Comparison of ENCODE assay signal across 8 cellular contexts in the genomic region with DNA sequence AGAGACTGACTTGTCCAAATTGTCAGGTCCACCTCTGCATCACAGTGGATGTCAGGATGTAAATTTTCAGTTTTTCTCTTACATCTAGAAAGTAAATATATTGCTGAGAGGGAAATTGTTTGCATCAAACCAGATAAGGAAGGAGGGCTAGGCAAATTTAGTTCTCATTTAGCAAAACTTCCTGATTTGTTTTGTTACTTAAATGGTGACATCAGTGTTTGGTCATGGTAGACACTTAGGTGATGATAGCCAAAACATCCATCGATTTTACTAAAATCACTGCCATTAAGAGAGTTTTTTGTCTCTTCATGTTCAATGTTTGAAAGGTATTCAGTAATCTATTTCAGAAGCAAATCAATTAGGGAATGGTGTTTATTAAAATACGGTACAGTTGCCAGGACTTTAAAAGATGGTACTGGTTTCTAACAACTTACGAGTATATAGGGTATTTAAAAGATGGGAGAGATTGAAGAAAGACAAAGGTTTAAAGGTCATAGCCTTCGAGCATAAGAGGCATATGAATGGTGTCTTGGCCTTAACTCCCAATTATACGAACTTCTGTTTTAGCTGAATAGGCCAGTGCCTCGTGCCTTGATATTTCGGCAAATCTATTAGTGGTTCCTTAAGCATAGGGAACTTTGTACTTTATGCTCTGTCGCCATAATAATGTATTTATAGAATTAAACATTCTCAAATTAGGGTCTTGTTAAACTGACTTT. TPM values are rescaled to one million over a fixed set of nuclear protein-coding genes. Genes with fewer than 3 reads are reported as not detected.
DNase-seq lines count a peak whose midpoint lies in the region; TF ChIP-seq lines count a peak whose summit lies in the region.

No MANE protein-coding gene starts in this region.

- H3K4me1 Mint-ChIP-seq in activated naive CD4-positive, alpha-beta T cell treated with anti-CD3 and anti-CD28 coated beads, Interleukin-2, amount 50 U/mL, for 24 hours: peaks cover 45% of the 10 kb centered on the region
- H3K4me1 Mint-ChIP-seq in activated T-helper 2 cell treated with anti-CD3 and anti-CD28 coated beads, Interferon-gamma antibody, Interleukin-2, Interleukin-4, amounts not matched to agents 10 μg/mL and 5 μg/mL and 100 μg/mL, durations not matched to agents 14 hours and 24 hours and 36 hours (ENCODE audit: low read depth): peaks cover 43% of the 10 kb centered on the region
- peaks cover 47% of the 10 kb centered on the region for H3K4me1 Mint-ChIP-seq in type B pancreatic cell (ENCODE audit: unreplicated experiment)

- H3K4me1 ChIP-seq in iPS-20b (ENCODE audit: insufficient read depth, low read length): peaks cover 23% of the 10 kb centered on the region
- peaks cover 18% of the 10 kb centered on the region for H3K4me1 ChIP-seq in BE2C

- H3K27ac Mint-ChIP-seq in activated naive CD4-positive, alpha-beta T cell treated with anti-CD3 and anti-CD28 coated beads, Interleukin-2, amount 50 U/mL, for 24 hours: peak overlapping the region; percentile 99
- no peak overlapping the region for H3K27ac Mint-ChIP-seq in activated T-helper 2 cell treated with anti-CD3 and anti-CD28 coated beads, Interferon-gamma antibody, Interleukin-2, Interleukin-4, amounts not matched to agents 10 μg/mL and 5 μg/mL and 100 μg/mL, durations not matched to agents 14 hours and 24 hours and 36 hours
- peak overlapping the region; percentile 98 for H3K27ac Mint-ChIP-seq in type B pancreatic cell

- peak overlapping the region; percentile 97 for H3K4me3 Mint-ChIP-seq in activated naive CD4-positive, alpha-beta T cell treated with anti-CD3 and anti-CD28 coated beads, Interleukin-2, amount 50 U/mL, for 24 hours
- H3K4me3 Mint-ChIP-seq in activated T-helper 2 cell treated with anti-CD3 and anti-CD28 coated beads, Interferon-gamma antibody, Interleukin-2, Interleukin-4, amounts not matched to agents 10 μg/mL and 5 μg/mL and 100 μg/mL, durations not matched to agents 14 hours and 24 hours and 36 hours (ENCODE audit: low read depth): peak overlapping the region; percentile 98
- H3K4me3 Mint-ChIP-seq in type B pancreatic cell: peak overlapping the region; percentile 99

- no peaks in the 10 kb centered on the region for H3K27me3 Mint-ChIP-seq in activated naive CD4-positive, alpha-beta T cell treated with anti-CD3 and anti-CD28 coated beads, Interleukin-2, amount 50 U/mL, for 24 hours
- H3K27me3 Mint-ChIP-seq in activated T-helper 2 cell treated with anti-CD3 and anti-CD28 coated beads, Interferon-gamma antibody, Interleukin-2, Interleukin-4, amounts not matched to agents 10 μg/mL and 5 μg/mL and 100 μg/mL, durations not matched to agents 14 hours and 24 hours and 36 hours (ENCODE audit: low read depth): no peaks in the 10 kb centered on the region
- H3K27me3 Mint-ChIP-seq in type B pancreatic cell: peaks cover 12% of the 10 kb centered on the region

- no peak overlapping the region for H3K27ac ChIP-seq in iPS-20b (ENCODE audit: low read length)

- H3K4me3 ChIP-seq in iPS-20b (ENCODE audit: low read length) (peak overlapping the region; percentile 73), BE2C (ENCODE audit: low read depth, low read length) (no peak overlapping the region)

- no peaks in the 10 kb centered on the region for H3K9me3 ChIP-seq in iPS-20b (ENCODE audit: insufficient read depth, low read depth, low read length)
- H3K9me3 ChIP-seq in BE2C: no peaks in the 10 kb centered on the region

- no peaks in the 10 kb centered on the region for H3K9me3 Mint-ChIP-seq in activated naive CD4-positive, alpha-beta T cell treated with anti-CD3 and anti-CD28 coated beads, Interleukin-2, amount 50 U/mL, for 24 hours
- no peaks in the 10 kb centered on the region for H3K9me3 Mint-ChIP-seq in activated T-helper 2 cell treated with anti-CD3 and anti-CD28 coated beads, Interferon-gamma antibody, Interleukin-2, Interleukin-4, amounts not matched to agents 10 μg/mL and 5 μg/mL and 100 μg/mL, durations not matched to agents 14 hours and 24 hours and 36 hours
- no peaks in the 10 kb centered on the region for H3K9me3 Mint-ChIP-seq in type B pancreatic cell

- peaks cover 27% of the 10 kb centered on the region for H3K36me3 Mint-ChIP-seq in activated naive CD4-positive, alpha-beta T cell treated with anti-CD3 and anti-CD28 coated beads, Interleukin-2, amount 50 U/mL, for 24 hours
- H3K36me3 Mint-ChIP-seq in activated T-helper 2 cell treated with anti-CD3 and anti-CD28 coated beads, Interferon-gamma antibody, Interleukin-2, Interleukin-4, amounts not matched to agents 10 μg/mL and 5 μg/mL and 100 μg/mL, durations not matched to agents 14 hours and 24 hours and 36 hours (ENCODE audit: low read depth): peaks cover 70% of the 10 kb centered on the region
- H3K36me3 Mint-ChIP-seq in type B pancreatic cell: peaks cover 13% of the 10 kb centered on the region

- no peak for TF ChIP-seq CTCF in type B pancreatic cell (conservative IDR thresholded peaks at IDR 0.05)
- no peak for TF ChIP-seq CTCF in BE2C (IDR thresholded peaks at IDR 0.05; ENCODE audit: low read depth, low read length)

- intact Hi-C loops in activated T-helper 2 cell treated with anti-CD3 and anti-CD28 coated beads, Interferon-gamma antibody, Interleukin-2, Interleukin-4, amounts not matched to agents 10 μg/mL and 5 μg/mL and 100 μg/mL, durations not matched to agents 14 hours and 24 hours and 36 hours (cut with micrococcal nuclease): no loop called here

- peaks cover 16% of the 10 kb centered on the region; the same call in 1 of the 2 replicates for H3K36me3 ChIP-seq in iPS-20b (ENCODE audit: insufficient read depth, low read depth, low read length)
- no peaks in the 10 kb centered on the region for H3K36me3 ChIP-seq in BE2C

- DNase-seq in activated naive CD4-positive, alpha-beta T cell (lab: John Stamatoyannopoulos, UW): no peak
- DNase-seq in activated T-helper 2 cell treated with anti-CD3 and anti-CD28 coated beads, Interferon-gamma antibody, Interleukin-2, Interleukin-4, amounts not matched to agents 10 μg/mL and 5 μg/mL and 100 μg/mL, durations not matched to agents 14 hours and 24 hours and 36 hours (ENCODE audit: low spot score): no peak
- DNase-seq in type B pancreatic cell (ENCODE audit: extremely low spot score, unreplicated experiment) (no peak), HuH-7.5 (ENCODE audit: low spot score) (no peak), BE2C (no peak)
- DNase-seq in effector CD4-positive, alpha-beta T cell: no peak

- peaks cover 48% of the 10 kb centered on the region for H3K27me3 ChIP-seq in iPS-20b (ENCODE audit: insufficient read depth, low read length)
- no peaks in the 10 kb centered on the region for H3K27me3 ChIP-seq in BE2C

- no peak overlapping the region for H3K9ac ChIP-seq in iPS-20b (ENCODE audit: low read depth, low read length)

RNA-seq across cellular contexts. Expression of gene IER5, which starts 3.0 kb away (rescaled TPM):
- 44.3 and 44.6 TPM in 2 replicates for total RNA-seq in activated T-helper 2 cell treated with anti-CD3 and anti-CD28 coated beads, Interferon-gamma antibody, Interleukin-2, Interleukin-4, amounts not matched to agents 10 μg/mL and 5 μg/mL and 100 μg/mL, durations not matched to agents 14 hours and 24 hours and 36 hours
- 16.6 and 27.7 TPM in 2 replicates for total RNA-seq in type B pancreatic cell (ENCODE audit: low replicate concordance)
- polyA plus RNA-seq in BE2C (2012; ENCODE audit: insufficient read depth, insufficient read length, low read depth): 9.9 TPM

RNA-seq across cellular contexts. Expression of gene MR1, which starts 57.7 kb away (rescaled TPM):
- 13.8 and 18.2 TPM in 2 replicates for total RNA-seq in activated T-helper 2 cell treated with anti-CD3 and anti-CD28 coated beads, Interferon-gamma antibody, Interleukin-2, Interleukin-4, amounts not matched to agents 10 μg/mL and 5 μg/mL and 100 μg/mL, durations not matched to agents 14 hours and 24 hours and 36 hours
- 0.62 and 0.99 TPM in 2 replicates for total RNA-seq in type B pancreatic cell (ENCODE audit: low replicate concordance)
- polyA plus RNA-seq in BE2C (2012; ENCODE audit: insufficient read depth, insufficient read length, low read depth): 0.28 TPM
